38 cellular contexts compared by ENCODE assay signal in the genomic region with DNA sequence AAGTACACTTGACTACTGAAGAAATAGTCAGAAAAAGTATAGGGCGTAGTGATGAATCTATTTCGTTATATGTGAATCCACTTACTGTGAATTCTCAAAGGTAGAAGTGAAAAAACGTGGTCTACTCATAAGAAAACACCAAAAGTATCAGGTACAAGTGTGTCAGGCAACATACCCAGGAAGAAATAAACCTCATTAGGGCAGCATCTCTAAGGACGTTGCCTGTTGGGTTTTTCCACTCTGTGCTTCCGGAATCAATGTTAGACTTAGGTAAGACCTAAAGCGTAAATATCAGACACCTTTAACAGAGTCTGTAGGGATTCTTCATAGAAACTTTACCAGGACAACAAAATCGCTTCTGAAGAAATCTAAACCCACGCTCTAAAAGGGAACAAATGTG.
"Had no signal": no experiment of that assay in that cellular context is flagged by ENCODE, and none has a peak within 500 bp of the region (broad histone marks: within the 10 kb centered on the region; RNA-seq: fewer than 3 reads in every experiment).

No MANE protein-coding gene starts in this region.

- H3K27ac ChIP-seq: ascending aorta, cardiac muscle cell, WERI-Rb-1 had no signal

- H3K27me3 Mint-ChIP-seq: activated CD4-positive, alpha-beta memory T cell treated with anti-CD3 and anti-CD28 coated beads, Interleukin-2, amount 10 ng/mL, durations not matched to agents 7 days and 5 days; activated CD4-positive, alpha-beta T cell treated with anti-CD3 and anti-CD28 coated beads for 36 hours; activated CD4-positive, alpha-beta T cell treated with anti-CD3 and anti-CD28 coated beads, Interleukin-2, amount 10 ng/mL, durations not matched to agents 7 days and 5 days; activated CD8-positive, alpha-beta memory T cell treated with anti-CD3 and anti-CD28 coated beads, Interleukin-2, amount 10 ng/mL, durations not matched to agents 7 days and 5 days; activated naive CD4-positive, alpha-beta T cell treated with anti-CD3 and anti-CD28 coated beads, Interleukin-2, amount 50 U/mL, for 24 hours; activated naive CD8-positive, alpha-beta T cell; activated naive CD8-positive, alpha-beta T cell treated with anti-CD3 and anti-CD28 coated beads, Interleukin-2, amount 10 ng/mL, durations not matched to agents 7 days and 5 days; activated naive CD8-positive, alpha-beta T cell treated with anti-CD3 and anti-CD28 coated beads, Interleukin-2, amount 50 U/mL, for 24 hours; activated T-cell treated with anti-CD3 and anti-CD28 coated beads, Interleukin-2, amount 50 U/mL, for 24 hours; brain; central memory CD8-positive, alpha-beta T cell had no signal

- H3K4me1 ChIP-seq: ascending aorta had no signal

- H3K27me3 ChIP-seq: ascending aorta, cardiac muscle cell had no signal

- H3K4me1 Mint-ChIP-seq: activated CD4-positive, alpha-beta memory T cell treated with anti-CD3 and anti-CD28 coated beads, Interleukin-2, amount 10 ng/mL, durations not matched to agents 7 days and 5 days; activated CD4-positive, alpha-beta T cell treated with anti-CD3 and anti-CD28 coated beads for 36 hours; activated CD4-positive, alpha-beta T cell treated with anti-CD3 and anti-CD28 coated beads, Interleukin-2, amount 10 ng/mL, durations not matched to agents 7 days and 5 days; activated CD8-positive, alpha-beta memory T cell treated with anti-CD3 and anti-CD28 coated beads, Interleukin-2, amount 10 ng/mL, durations not matched to agents 7 days and 5 days; activated naive CD4-positive, alpha-beta T cell treated with anti-CD3 and anti-CD28 coated beads, Interleukin-2, amount 50 U/mL, for 24 hours; activated naive CD8-positive, alpha-beta T cell treated with anti-CD3 and anti-CD28 coated beads, Interleukin-2, amount 10 ng/mL, durations not matched to agents 7 days and 5 days; activated naive CD8-positive, alpha-beta T cell treated with anti-CD3 and anti-CD28 coated beads, Interleukin-2, amount 50 U/mL, for 24 hours; brain; central memory CD8-positive, alpha-beta T cell; WTC11 had no signal

- H3K9me3 ChIP-seq: ascending aorta had no signal

- DNase-seq: activated CD4-positive, alpha-beta memory T cell treated with anti-CD3 and anti-CD28 coated beads, Interleukin-2, amount 10 ng/mL, durations not matched to agents 7 days and 5 days; activated CD4-positive, alpha-beta T cell treated with anti-CD3 and anti-CD28 coated beads for 1 hour; activated CD4-positive, alpha-beta T cell treated with anti-CD3 and anti-CD28 coated beads for 36 hours; activated CD4-positive, alpha-beta T cell treated with anti-CD3 and anti-CD28 coated beads for 48 hours; activated CD4-positive, alpha-beta T cell treated with anti-CD3 and anti-CD28 coated beads, Interleukin-2, amount 10 ng/mL, durations not matched to agents 7 days and 5 days; activated CD4-positive, alpha-beta T cell treated with anti-CD3 and anti-CD28 coated beads, Interleukin-2, amount 50 U/mL, for 48 hours; activated CD4-positive, CD25-positive, alpha-beta regulatory T cell; activated CD8-positive, alpha-beta memory T cell treated with anti-CD3 and anti-CD28 coated beads for 24 hours; activated CD8-positive, alpha-beta memory T cell treated with anti-CD3 and anti-CD28 coated beads, Interleukin-2, amount 10 ng/mL, durations not matched to agents 7 days and 5 days; activated CD8-positive, alpha-beta memory T cell treated with anti-CD3 and anti-CD28 coated beads, Interleukin-2, amount 50 U/mL, for 48 hours; activated CD8-positive, alpha-beta T cell treated with anti-CD3 and anti-CD28 coated beads, Interleukin-2, amount 10 ng/mL, durations not matched to agents 7 days and 5 days; activated effector memory CD4-positive, alpha-beta T cell treated with Interleukin-2 at 50 U/mL for 16 hours; activated gamma-delta T cell; activated naive CD4-positive, alpha-beta T cell treated with anti-CD3 and anti-CD28 coated beads for 36 hours; activated naive CD8-positive, alpha-beta T cell treated with anti-CD3 and anti-CD28 coated beads, Interleukin-2, amount 10 ng/mL, durations not matched to agents 7 days and 5 days; activated naive CD8-positive, alpha-beta T cell treated with anti-CD3 and anti-CD28 coated beads, Interleukin-2, amount 50 U/mL, for 24 hours; activated T-cell treated with anti-CD3 and anti-CD28 coated beads, Interleukin-2, amount 50 U/mL, for 24 hours; activated T-cell treated with anti-CD3 and anti-CD28 coated beads, Interleukin-2, amount 50 U/mL, for 48 hours; amygdala; anterior cingulate cortex; caudate nucleus; cerebellar nuclear complex; T-helper 2 cell; T-helper 9 cell; WERI-Rb-1 had no signal

- H3K36me3 Mint-ChIP-seq: activated CD8-positive, alpha-beta memory T cell treated with anti-CD3 and anti-CD28 coated beads, Interleukin-2, amount 10 ng/mL, durations not matched to agents 7 days and 5 days; activated naive CD4-positive, alpha-beta T cell treated with anti-CD3 and anti-CD28 coated beads, Interleukin-2, amount 50 U/mL, for 24 hours; activated naive CD8-positive, alpha-beta T cell treated with anti-CD3 and anti-CD28 coated beads, Interleukin-2, amount 10 ng/mL, durations not matched to agents 7 days and 5 days; brain had no signal

- FAIRE-seq: bronchial epithelial cell, TTC549 had no signal

- H3K4me3 ChIP-seq: ascending aorta, cardiac muscle cell had no signal

- ATAC-seq: activated CD4-positive, alpha-beta T cell treated with anti-CD3 and anti-CD28 coated beads for 36 hours; activated CD4-positive, CD25-positive, alpha-beta regulatory T cell treated with anti-CD3 and anti-CD28 coated beads, Interleukin-2, amount 50 U/mL, for 24 hours; activated CD8-positive, alpha-beta memory T cell treated with anti-CD3 and anti-CD28 coated beads, Interleukin-2, amount 10 ng/mL, durations not matched to agents 7 days and 5 days; activated CD8-positive, alpha-beta T cell treated with anti-CD3 and anti-CD28 coated beads, Interleukin-2, amount 10 ng/mL, durations not matched to agents 7 days and 5 days; activated naive CD8-positive, alpha-beta T cell treated with anti-CD3 and anti-CD28 coated beads, Interleukin-2, amount 50 U/mL, for 24 hours; WTC11 had no signal

- H3K36me3 ChIP-seq: ascending aorta, cardiac muscle cell, WERI-Rb-1 had no signal

- H3K4me3 Mint-ChIP-seq: activated CD4-positive, alpha-beta memory T cell treated with anti-CD3 and anti-CD28 coated beads, Interleukin-2, amount 10 ng/mL, durations not matched to agents 7 days and 5 days; activated CD4-positive, alpha-beta T cell treated with anti-CD3 and anti-CD28 coated beads for 36 hours; activated CD4-positive, alpha-beta T cell treated with anti-CD3 and anti-CD28 coated beads, Interleukin-2, amount 10 ng/mL, durations not matched to agents 7 days and 5 days; activated CD8-positive, alpha-beta memory T cell treated with anti-CD3 and anti-CD28 coated beads, Interleukin-2, amount 10 ng/mL, durations not matched to agents 7 days and 5 days; activated CD8-positive, alpha-beta T cell treated with anti-CD3 and anti-CD28 coated beads, Interleukin-2, amount 10 ng/mL, durations not matched to agents 7 days and 5 days; activated naive CD4-positive, alpha-beta T cell treated with anti-CD3 and anti-CD28 coated beads for 36 hours; activated naive CD4-positive, alpha-beta T cell treated with anti-CD3 and anti-CD28 coated beads, Interleukin-2, amount 50 U/mL, for 24 hours; activated naive CD8-positive, alpha-beta T cell; activated naive CD8-positive, alpha-beta T cell treated with anti-CD3 and anti-CD28 coated beads, Interleukin-2, amount 10 ng/mL, durations not matched to agents 7 days and 5 days; activated naive CD8-positive, alpha-beta T cell treated with anti-CD3 and anti-CD28 coated beads, Interleukin-2, amount 50 U/mL, for 24 hours; activated T-cell treated with anti-CD3 and anti-CD28 coated beads, Interleukin-2, amount 50 U/mL, for 24 hours; brain; central memory CD8-positive, alpha-beta T cell; T-helper 1 cell treated with Interleukin-12 subunit alpha and Interleukin-12 subunit beta and Interleukin-4 antibody, amounts not matched to agents 30 μg/mL and 1 μg/mL, for 36 hours; T-helper 2 cell treated with Interferon-gamma antibody and Interleukin-4, amounts not matched to agents 5 μg/mL and 100 μg/mL, for 36 hours; WTC11 had no signal

- H3K27ac Mint-ChIP-seq: activated CD4-positive, alpha-beta memory T cell treated with anti-CD3 and anti-CD28 coated beads, Interleukin-2, amount 10 ng/mL, durations not matched to agents 7 days and 5 days; activated CD4-positive, alpha-beta T cell treated with anti-CD3 and anti-CD28 coated beads for 36 hours; activated CD4-positive, alpha-beta T cell treated with anti-CD3 and anti-CD28 coated beads, Interleukin-2, amount 10 ng/mL, durations not matched to agents 7 days and 5 days; activated CD8-positive, alpha-beta memory T cell treated with anti-CD3 and anti-CD28 coated beads, Interleukin-2, amount 10 ng/mL, durations not matched to agents 7 days and 5 days; activated CD8-positive, alpha-beta T cell treated with anti-CD3 and anti-CD28 coated beads, Interleukin-2, amount 10 ng/mL, durations not matched to agents 7 days and 5 days; activated naive CD4-positive, alpha-beta T cell treated with anti-CD3 and anti-CD28 coated beads for 36 hours; activated naive CD4-positive, alpha-beta T cell treated with anti-CD3 and anti-CD28 coated beads, Interleukin-2, amount 50 U/mL, for 24 hours; activated naive CD8-positive, alpha-beta T cell; activated naive CD8-positive, alpha-beta T cell treated with anti-CD3 and anti-CD28 coated beads, Interleukin-2, amount 10 ng/mL, durations not matched to agents 7 days and 5 days; activated naive CD8-positive, alpha-beta T cell treated with anti-CD3 and anti-CD28 coated beads, Interleukin-2, amount 50 U/mL, for 24 hours; activated T-cell treated with anti-CD3 and anti-CD28 coated beads, Interleukin-2, amount 50 U/mL, for 24 hours; activated T-helper 2 cell treated with anti-CD3 and anti-CD28 coated beads, Interferon-gamma antibody, Interleukin-2, Interleukin-4, amounts not matched to agents 10 μg/mL and 5 μg/mL and 100 μg/mL, durations not matched to agents 14 hours and 24 hours and 36 hours; brain; T-helper 1 cell treated with Interleukin-12 subunit alpha and Interleukin-12 subunit beta and Interleukin-4 antibody, amounts not matched to agents 30 μg/mL and 1 μg/mL, for 36 hours; T-helper 2 cell treated with Interferon-gamma antibody and Interleukin-4, amounts not matched to agents 5 μg/mL and 100 μg/mL, for 36 hours; WTC11 had no signal
